ENCODE assay signal across 8 cellular contexts in genomic region chr12:42482820-42483533, GRCh38.
A peak's percentile ranks its signal among the peaks of the same experiment; 100 is the strongest.
DNase-seq lines count a peak whose midpoint lies in the region; ATAC-seq and TF ChIP-seq lines count a peak whose summit lies in the region.

No MANE protein-coding gene starts in this region.

- H3K9me3 ChIP-seq in right lobe of liver = no peaks in the 10 kb centered on the region

- no peak for TF ChIP-seq POLR2A in right lobe of liver (IDR thresholded peaks at IDR 0.05)

- intact Hi-C loops in dorsolateral prefrontal cortex (cut with DNase I) = loop anchor here (5.0 kb wide), 3 partner anchors 84 to 104 kb away; partner anchors contain the start of gene PRICKLE1 (in 1 of the 2)
- intact Hi-C loops in right lobe of liver (cut with DNase I) = no loop called here

- H3K27me3 ChIP-seq in dorsolateral prefrontal cortex (peaks cover 0 to 51% (median 0%) of the 10 kb centered on the region in 45 donors), right lobe of liver (peaks cover 0 to 4% of the 10 kb centered on the region in 2 donors)

- no CpG with 5 or more reads among the region's 80 CpGs for WGBS in right lobe of liver (ENCODE audit: insufficient coverage, low coverage, low lambda C conversion rate, missing lambda C conversion rate)

- TF ChIP-seq CTCF in dorsolateral prefrontal cortex (IDR thresholded peaks at IDR 0.05 in 54 of 56, conservative IDR thresholded peaks at IDR 0.05 in 2 of 56; ENCODE audit: low read depth in 1 of 56, partially characterized antibody in 56 of 56) = peak; percentile 44 to 95 (median 78)
- TF ChIP-seq CTCF in right lobe of liver (IDR thresholded peaks at IDR 0.05) = peak; percentile 69 to 87 (median 78)

- H3K36me3 ChIP-seq in right lobe of liver = no peaks in the 10 kb centered on the region

- peak overlapping the region; percentile 51 to 87 (median 72) for H3K4me3 ChIP-seq in dorsolateral prefrontal cortex
- peak overlapping the region; percentile 45 to 59 (median 55) for H3K4me3 ChIP-seq in right lobe of liver

- ATAC-seq in HG02678 (IDR thresholded peaks at IDR 0.05; ENCODE audit: unreplicated experiment) (peak; percentile 79), right lobe of liver (peak; percentile 86 to 91 (median 88))

- H3K27ac ChIP-seq in dorsolateral prefrontal cortex (peak overlapping the region in 55 of 59 donors; percentile 15 to 90 (median 72)), right lobe of liver (peak overlapping the region; percentile 56 to 67 (median 66))

- peaks cover 0 to 10% (median 0%) of the 10 kb centered on the region in 4 donors for H3K4me1 ChIP-seq in right lobe of liver

- DNase-seq in activated effector memory CD4-positive, alpha-beta T cell treated with anti-CD3 and anti-CD28 coated beads, Interleukin-2, amount 50 U/mL, for 16 hours = peak; percentile 79
- no peak for DNase-seq in activated effector memory CD4-positive, alpha-beta T cell treated with Interleukin-2 at 50 U/mL for 16 hours
- peak; percentile 70 for DNase-seq in NCI-H146 (lab: John Stamatoyannopoulos, UW)
- peak; percentile 4 to 20 for DNase-seq in activated CD4-positive, alpha-beta T cell treated with anti-CD3 and anti-CD28 coated beads for 4 hours
- peak in 8 of 10 donors; percentile 22 to 78 (median 48) for DNase-seq in dorsolateral prefrontal cortex
- peak; percentile 65 to 76 (median 71) for DNase-seq in right lobe of liver
- peak; percentile 43 for DNase-seq in stimulated activated CD8-positive, alpha-beta memory T cell treated with anti-CD3 and anti-CD28 coated beads, Interleukin-15, amount 100 ng/mL, for 24 hours (ENCODE audit: low read depth)

Comparison
In these comparisons a context has a peak if more than half of its experiments do, and no peak if none do; other contexts are left out.
1. intact Hi-C loops: an anchor here in dorsolateral prefrontal cortex (5.0 kb wide); none called in right lobe of liver.